Comparison of ENCODE assay signal across 11 cellular contexts in the genomic region with DNA sequence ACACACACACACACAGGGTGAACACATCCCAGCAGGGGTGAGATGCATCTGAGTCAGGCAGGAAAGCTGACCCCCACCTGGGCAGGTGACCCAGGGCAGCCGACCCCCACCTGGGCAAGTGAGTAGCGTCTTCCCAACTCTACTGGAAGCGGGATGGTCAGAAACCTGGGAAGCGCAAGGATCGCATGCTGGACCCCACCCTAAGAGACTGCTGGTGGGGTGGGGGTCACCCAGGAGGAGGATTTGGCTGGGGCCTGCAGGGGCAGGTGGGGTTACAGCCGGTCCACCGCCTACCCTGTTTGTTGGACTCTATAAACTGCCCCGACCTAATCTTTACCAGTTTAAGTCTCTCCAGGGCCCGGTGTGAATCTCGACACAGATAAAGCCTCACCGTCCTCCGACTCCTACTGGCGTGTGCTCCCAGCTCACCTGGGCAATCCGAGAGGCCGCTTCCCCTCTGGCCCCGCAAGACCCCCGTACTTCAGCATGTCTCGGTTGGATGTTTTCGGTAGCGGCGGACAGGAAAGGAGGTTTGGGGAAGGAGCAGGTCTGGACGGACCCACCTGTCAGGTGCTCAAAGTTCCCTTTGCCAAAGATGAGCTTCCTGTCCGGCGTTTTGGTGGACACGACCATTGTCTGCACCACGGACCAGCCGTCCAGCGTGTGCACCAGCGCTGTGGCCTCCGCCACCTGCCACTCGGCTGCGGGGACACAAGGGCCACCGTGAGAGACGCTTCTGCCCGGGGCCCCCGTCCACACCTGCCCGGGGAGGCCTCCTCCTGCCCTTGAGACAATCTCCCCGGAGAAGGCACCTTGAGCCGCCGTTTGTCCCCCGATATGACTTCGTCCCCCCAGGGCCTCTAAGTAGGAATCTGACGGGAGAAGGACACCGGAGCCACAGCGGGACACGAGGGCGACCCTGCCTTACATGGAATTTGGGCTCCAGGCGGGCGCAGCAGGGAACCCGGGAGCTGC. TPM values are rescaled to one million over a fixed set of nuclear protein-coding genes. Genes with fewer than 3 reads are reported as not detected.
A peak's percentile ranks its signal among the peaks of the same experiment; 100 is the strongest.
DNase-seq lines count a peak whose midpoint lies in the region; ATAC-seq and TF ChIP-seq lines count a peak whose summit lies in the region.
"Had no signal": no experiment of that assay in that cellular context is flagged by ENCODE, and none has a peak within 500 bp of the region (broad histone marks: within the 10 kb centered on the region; RNA-seq: fewer than 3 reads in every experiment).

No MANE protein-coding gene starts in this region.

- H3K4me3 Mint-ChIP-seq in T-helper 2 cell treated with Interferon-gamma antibody and Interleukin-4, amounts not matched to agents 5 μg/mL and 100 μg/mL, for 36 hours, result peak overlapping the region; percentile 54

- no peaks in the 10 kb centered on the region for H3K9me3 Mint-ChIP-seq in T-helper 2 cell treated with Interferon-gamma antibody and Interleukin-4, amounts not matched to agents 5 μg/mL and 100 μg/mL, for 36 hours

- no peak overlapping the region for H3K27ac Mint-ChIP-seq in T-helper 2 cell treated with Interferon-gamma antibody and Interleukin-4, amounts not matched to agents 5 μg/mL and 100 μg/mL, for 36 hours

- H3K27ac ChIP-seq in RWPE2 (ENCODE audit: poor library complexity, severe bottlenecking) (peak overlapping the region; percentile 70), gastroesophageal sphincter (peak overlapping the region in 3 of 4 donors; percentile 96 to 98 (median 96))
- H3K27ac ChIP-seq: psoas muscle had no signal

- intact Hi-C loops in posterior vena cava (cut with DNase I), result no loop called here

- peaks cover 9% of the 10 kb centered on the region for H3K4me1 Mint-ChIP-seq in T-helper 2 cell treated with Interferon-gamma antibody and Interleukin-4, amounts not matched to agents 5 μg/mL and 100 μg/mL, for 36 hours (ENCODE audit: low read depth)

- peaks cover 32% of the 10 kb centered on the region for H3K36me3 ChIP-seq in RWPE2 (ENCODE audit: low read depth)
- H3K36me3 ChIP-seq in gastroesophageal sphincter, result peaks cover 0 to 49% of the 10 kb centered on the region in 2 donors

- H3K4me3 ChIP-seq in RWPE2 (ENCODE audit: severe bottlenecking) (no peak overlapping the region), gastroesophageal sphincter (no peak overlapping the region)

- H3K9me3 ChIP-seq in RWPE2 (ENCODE audit: severe bottlenecking) (no peaks in the 10 kb centered on the region), gastroesophageal sphincter (no peaks in the 10 kb centered on the region)
- H3K9me3 ChIP-seq: psoas muscle had no signal

- H3K36me3 Mint-ChIP-seq in T-helper 2 cell treated with Interferon-gamma antibody and Interleukin-4, amounts not matched to agents 5 μg/mL and 100 μg/mL, for 36 hours (ENCODE audit: low read depth), result peaks cover 23% of the 10 kb centered on the region

- H3K27me3 Mint-ChIP-seq in T-helper 2 cell treated with Interferon-gamma antibody and Interleukin-4, amounts not matched to agents 5 μg/mL and 100 μg/mL, for 36 hours (ENCODE audit: low read depth), result peaks cover 2% of the 10 kb centered on the region

- TF ChIP-seq CTCF in RWPE2 (IDR thresholded peaks at IDR 0.05; ENCODE audit: poor library complexity, severe bottlenecking) (no peak), gastroesophageal sphincter (IDR thresholded peaks at IDR 0.05) (no peak), GM10266 (IDR thresholded peaks at IDR 0.05; ENCODE audit: control insufficient read depth, insufficient read depth, low read depth, missing control alignments) (no peak)

- no peak for ATAC-seq in RWPE2 (ENCODE audit: low read depth)
- no peak for ATAC-seq in gastroesophageal sphincter

- no peak for TF ChIP-seq POLR2A in gastroesophageal sphincter (IDR thresholded peaks at IDR 0.05)

- WGBS in gastroesophageal sphincter (ENCODE audit: low coverage in 1 of 2), 2 donors, result 82 to 95% methylated on average over 4 to 14 of the region's 50 CpGs

- no peak for TF ChIP-seq EP300 in gastroesophageal sphincter (IDR thresholded peaks at IDR 0.05)

- no peaks in the 10 kb centered on the region for H3K4me1 ChIP-seq in RWPE2 (ENCODE audit: insufficient read depth, poor library complexity, severe bottlenecking)
- H3K4me1 ChIP-seq in gastroesophageal sphincter, result peaks cover 0 to 36% (median 9%) of the 10 kb centered on the region in 3 donors
- H3K4me1 ChIP-seq: psoas muscle had no signal

- DNase-seq in T-helper 2 cell treated with Interferon-gamma antibody and Interleukin-4, amounts not matched to agents 5 μg/mL and 100 μg/mL, for 36 hours (ENCODE audit: low spot score), result no peak
- DNase-seq in T-helper 2 cell (no peak), RWPE2 (ENCODE audit: low spot score) (peak; percentile 70), posterior vena cava (ENCODE audit: low spot score) (peak; percentile 79), inferior parietal cortex (ENCODE audit: extremely low spot score) (no peak), NOMO-1 (lab: John Stamatoyannopoulos, UW; ENCODE audit: unreplicated experiment in 2 of 2) (no peak), GM10266 (ENCODE audit: extremely low spot score) (no peak)
- DNase-seq: ACHN, NCI-H1092 had no signal

- no peaks in the 10 kb centered on the region for H3K27me3 ChIP-seq in RWPE2 (ENCODE audit: insufficient read depth, poor library complexity, severe bottlenecking)
- H3K27me3 ChIP-seq in gastroesophageal sphincter, result no peaks in the 10 kb centered on the region

RNA-seq across cellular contexts. Expression of a gene that starts 2.0 kb away (rescaled TPM):
- total RNA-seq in gastroesophageal sphincter, result 10 to 100 TPM; 35.3 to 53.5 (median 46.3) TPM
- 10 to 100 TPM; 31.1 to 34.9 TPM for total RNA-seq in posterior vena cava

RNA-seq across cellular contexts. Expression of a gene that starts 35.5 kb away (rescaled TPM):
- 1 to 10 TPM; 1.1 to 8.8 (median 6.0) TPM for total RNA-seq in gastroesophageal sphincter
- 1 to 10 TPM; 3.1 to 5.6 TPM for total RNA-seq in posterior vena cava

Comparison
In these comparisons a context has a peak if more than half of its experiments do, and no peak if none do; other contexts are left out.
1. DNase-seq: peak in RWPE2 (single experiment) and posterior vena cava (single experiment); none in T-helper 2 cell treated with Interferon-gamma antibody and Interleukin-4, amounts not matched to agents 5 μg/mL and 100 μg/mL, for 36 hours (single experiment), T-helper 2 cell (0 of 5), inferior parietal cortex (single experiment), NOMO-1 (0 of 2) and GM10266 (single experiment).